Comparison of ENCODE assay signal across 1 cellular context in genomic region chr6:31702819-31703716, GRCh38.
TF ChIP-seq lines count a peak whose summit lies in the region.

Gene ABHD16A, minus strand, starts transcription at chr6:31703324. Its CDS starts 43 bp downstream, at chr6:31703281.

TF ChIP-seq in HepG2, 621 proteins besides CTCF, POLR2A, EP300 and RAD21 (continued from another document and continues in another):
- TF ChIP-seq RNF219 (CRISPR knock-in tag; IDR thresholded peaks at IDR 0.05) (peak; percentile 72; the same call in 1 of the 2 replicates), ZNF569 (CRISPR knock-in tag; IDR thresholded peaks at IDR 0.05; ENCODE audit: borderline replicate concordance) (no peak), PAF1 (CRISPR knock-in tag; IDR thresholded peaks at IDR 0.05) (no peak), TP53 (CRISPR knock-in tag; conservative IDR thresholded peaks at IDR 0.05) (no peak), PCBP2 (optimal IDR thresholded peaks at IDR 0.05; ENCODE audit: low read depth, low read length, poor library complexity, severe bottlenecking) (no peak), HIVEP1 (CRISPR knock-in tag; IDR thresholded peaks at IDR 0.05) (peak; percentile 83), TEF (CRISPR knock-in tag; IDR thresholded peaks at IDR 0.05) (0 out of 2 replicates have a peak, but pooled peaks have one; percentile 17), SNRNP70 (IDR thresholded peaks at IDR 0.05; ENCODE audit: low read depth, low read length) (no peak), THAP8 (CRISPR knock-in tag; IDR thresholded peaks at IDR 0.05; ENCODE audit: borderline replicate concordance) (peak; percentile 66; the same call in 1 of the 2 replicates), NPAS2 (CRISPR knock-in tag; IDR thresholded peaks at IDR 0.05; ENCODE audit: borderline replicate concordance) (no peak), E2F1 (CRISPR knock-in tag; IDR thresholded peaks at IDR 0.05) (peak; percentile 19; the same call in 1 of the 2 replicates), IRX3 (CRISPR knock-in tag; IDR thresholded peaks at IDR 0.05; ENCODE audit: borderline replicate concordance, low read depth) (peak; percentile 74; the same call in 1 of the 2 replicates), ZNF230 (CRISPR knock-in tag; IDR thresholded peaks at IDR 0.05) (peak; percentile 86; the same call in 1 of the 2 replicates), PHF21A (CRISPR knock-in tag; IDR thresholded peaks at IDR 0.05) (peak; percentile 88), SMARCC2 (IDR thresholded peaks at IDR 0.05) (no peak), KDM1A (CRISPR knock-in tag; IDR thresholded peaks at IDR 0.05) (no peak), ZNF280D (CRISPR knock-in tag; IDR thresholded peaks at IDR 0.05) (peak; percentile 74; the same call in 1 of the 2 replicates), RXRA (CRISPR knock-in tag; IDR thresholded peaks at IDR 0.05) (peak; percentile 64), ZNF552 (CRISPR knock-in tag; IDR thresholded peaks at IDR 0.05; ENCODE audit: borderline replicate concordance) (no peak), ZFP37 (CRISPR knock-in tag; IDR thresholded peaks at IDR 0.05; ENCODE audit: borderline replicate concordance) (peak; percentile 9; the same call in 1 of the 2 replicates), IRF9 (CRISPR knock-in tag; IDR thresholded peaks at IDR 0.05; ENCODE audit: borderline replicate concordance) (no peak; the same call in 1 of the 2 replicates), ZNF777 (CRISPR knock-in tag; IDR thresholded peaks at IDR 0.05) (no peak), MXD4 (CRISPR knock-in tag; IDR thresholded peaks at IDR 0.05) (peak; percentile 72; the same call in 1 of the 2 replicates), SRSF4 (IDR thresholded peaks at IDR 0.05; ENCODE audit: low read depth, low read length, poor library complexity, severe bottlenecking) (no peak), YEATS2 (CRISPR knock-in tag; IDR thresholded peaks at IDR 0.05; ENCODE audit: borderline replicate concordance) (peak; percentile 94), DMTF1 (CRISPR knock-in tag; IDR thresholded peaks at IDR 0.05) (no peak), ZNF138 (CRISPR knock-in tag; IDR thresholded peaks at IDR 0.05; ENCODE audit: low read depth) (no peak), NFKBIZ (CRISPR knock-in tag; IDR thresholded peaks at IDR 0.05) (0 out of 2 replicates have a peak, but pooled peaks have one; percentile 66), KLF6 (CRISPR knock-in tag; IDR thresholded peaks at IDR 0.05) (no peak; the same call in 1 of the 2 replicates), ZNF143 (CRISPR knock-in tag; IDR thresholded peaks at IDR 0.05) (no peak), ADNP (CRISPR knock-in tag; IDR thresholded peaks at IDR 0.05) (no peak)
- TF ChIP-seq, protein P1, sequence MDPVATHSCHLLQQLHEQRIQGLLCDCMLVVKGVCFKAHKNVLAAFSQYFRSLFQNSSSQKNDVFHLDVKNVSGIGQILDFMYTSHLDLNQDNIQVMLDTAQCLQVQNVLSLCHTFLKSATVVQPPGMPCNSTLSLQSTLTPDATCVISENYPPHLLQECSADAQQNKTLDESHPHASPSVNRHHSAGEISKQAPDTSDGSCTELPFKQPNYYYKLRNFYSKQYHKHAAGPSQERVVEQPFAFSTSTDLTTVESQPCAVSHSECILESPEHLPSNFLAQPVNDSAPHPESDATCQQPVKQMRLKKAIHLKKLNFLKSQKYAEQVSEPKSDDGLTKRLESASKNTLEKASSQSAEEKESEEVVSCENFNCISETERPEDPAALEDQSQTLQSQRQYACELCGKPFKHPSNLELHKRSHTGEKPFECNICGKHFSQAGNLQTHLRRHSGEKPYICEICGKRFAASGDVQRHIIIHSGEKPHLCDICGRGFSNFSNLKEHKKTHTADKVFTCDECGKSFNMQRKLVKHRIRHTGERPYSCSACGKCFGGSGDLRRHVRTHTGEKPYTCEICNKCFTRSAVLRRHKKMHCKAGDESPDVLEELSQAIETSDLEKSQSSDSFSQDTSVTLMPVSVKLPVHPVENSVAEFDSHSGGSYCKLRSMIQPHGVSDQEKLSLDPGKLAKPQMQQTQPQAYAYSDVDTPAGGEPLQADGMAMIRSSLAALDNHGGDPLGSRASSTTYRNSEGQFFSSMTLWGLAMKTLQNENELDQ (CRISPR knock-in tag; IDR thresholded peaks at IDR 0.05; ENCODE audit: borderline replicate concordance): peak; percentile 14; the same call in 1 of the 2 replicates
- TF ChIP-seq, protein P2, sequence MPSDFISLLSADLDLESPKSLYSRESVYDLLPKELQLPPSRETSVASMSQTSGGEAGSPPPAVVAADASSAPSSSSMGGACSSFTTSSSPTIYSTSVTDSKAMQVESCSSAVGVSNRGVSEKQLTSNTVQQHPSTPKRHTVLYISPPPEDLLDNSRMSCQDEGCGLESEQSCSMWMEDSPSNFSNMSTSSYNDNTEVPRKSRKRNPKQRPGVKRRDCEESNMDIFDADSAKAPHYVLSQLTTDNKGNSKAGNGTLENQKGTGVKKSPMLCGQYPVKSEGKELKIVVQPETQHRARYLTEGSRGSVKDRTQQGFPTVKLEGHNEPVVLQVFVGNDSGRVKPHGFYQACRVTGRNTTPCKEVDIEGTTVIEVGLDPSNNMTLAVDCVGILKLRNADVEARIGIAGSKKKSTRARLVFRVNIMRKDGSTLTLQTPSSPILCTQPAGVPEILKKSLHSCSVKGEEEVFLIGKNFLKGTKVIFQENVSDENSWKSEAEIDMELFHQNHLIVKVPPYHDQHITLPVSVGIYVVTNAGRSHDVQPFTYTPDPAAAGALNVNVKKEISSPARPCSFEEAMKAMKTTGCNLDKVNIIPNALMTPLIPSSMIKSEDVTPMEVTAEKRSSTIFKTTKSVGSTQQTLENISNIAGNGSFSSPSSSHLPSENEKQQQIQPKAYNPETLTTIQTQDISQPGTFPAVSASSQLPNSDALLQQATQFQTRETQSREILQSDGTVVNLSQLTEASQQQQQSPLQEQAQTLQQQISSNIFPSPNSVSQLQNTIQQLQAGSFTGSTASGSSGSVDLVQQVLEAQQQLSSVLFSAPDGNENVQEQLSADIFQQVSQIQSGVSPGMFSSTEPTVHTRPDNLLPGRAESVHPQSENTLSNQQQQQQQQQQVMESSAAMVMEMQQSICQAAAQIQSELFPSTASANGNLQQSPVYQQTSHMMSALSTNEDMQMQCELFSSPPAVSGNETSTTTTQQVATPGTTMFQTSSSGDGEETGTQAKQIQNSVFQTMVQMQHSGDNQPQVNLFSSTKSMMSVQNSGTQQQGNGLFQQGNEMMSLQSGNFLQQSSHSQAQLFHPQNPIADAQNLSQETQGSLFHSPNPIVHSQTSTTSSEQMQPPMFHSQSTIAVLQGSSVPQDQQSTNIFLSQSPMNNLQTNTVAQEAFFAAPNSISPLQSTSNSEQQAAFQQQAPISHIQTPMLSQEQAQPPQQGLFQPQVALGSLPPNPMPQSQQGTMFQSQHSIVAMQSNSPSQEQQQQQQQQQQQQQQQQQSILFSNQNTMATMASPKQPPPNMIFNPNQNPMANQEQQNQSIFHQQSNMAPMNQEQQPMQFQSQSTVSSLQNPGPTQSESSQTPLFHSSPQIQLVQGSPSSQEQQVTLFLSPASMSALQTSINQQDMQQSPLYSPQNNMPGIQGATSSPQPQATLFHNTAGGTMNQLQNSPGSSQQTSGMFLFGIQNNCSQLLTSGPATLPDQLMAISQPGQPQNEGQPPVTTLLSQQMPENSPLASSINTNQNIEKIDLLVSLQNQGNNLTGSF (CRISPR knock-in tag; IDR thresholded peaks at IDR 0.05): no peak
- TF ChIP-seq, protein P3, sequence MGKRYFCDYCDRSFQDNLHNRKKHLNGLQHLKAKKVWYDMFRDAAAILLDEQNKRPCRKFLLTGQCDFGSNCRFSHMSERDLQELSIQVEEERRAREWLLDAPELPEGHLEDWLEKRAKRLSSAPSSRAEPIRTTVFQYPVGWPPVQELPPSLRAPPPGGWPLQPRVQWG (CRISPR knock-in tag; IDR thresholded peaks at IDR 0.05; ENCODE audit: borderline replicate concordance, low read depth): no peak
